ENCODE assay signal across 32 cellular contexts in the genomic region with DNA sequence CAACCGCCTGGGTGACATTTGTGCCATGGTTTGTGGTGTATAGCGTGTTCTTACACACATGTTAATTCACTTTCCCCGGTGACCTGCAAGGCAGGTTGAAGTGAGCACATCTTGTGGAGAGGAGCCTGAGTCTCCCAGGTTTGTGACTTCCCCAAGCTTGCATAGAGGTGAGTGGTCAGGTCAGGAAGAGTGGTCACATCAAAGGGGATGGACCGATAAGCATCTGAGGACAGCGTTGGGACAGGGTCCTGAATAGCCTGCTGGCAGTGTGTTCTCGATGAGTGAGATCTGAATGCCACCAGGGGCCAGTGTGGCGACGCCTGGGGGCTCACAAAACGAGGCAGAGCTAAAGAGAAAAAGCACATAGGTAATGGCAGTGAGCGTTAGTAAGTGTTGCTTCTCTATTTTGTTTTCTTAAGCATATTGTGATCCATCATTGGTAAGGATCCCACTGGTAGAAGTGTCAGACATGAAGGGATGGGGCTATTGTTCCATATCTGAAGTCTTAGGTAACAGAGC.
DNase-seq lines count a peak whose midpoint lies in the region; ATAC-seq and TF ChIP-seq lines count a peak whose summit lies in the region.
"Had no signal": no experiment of that assay in that cellular context is flagged by ENCODE, and none has a peak within 500 bp of the region (broad histone marks: within the 10 kb centered on the region; RNA-seq: fewer than 3 reads in every experiment).

No MANE protein-coding gene starts in this region.

- no peaks in the 10 kb centered on the region for H3K9me3 ChIP-seq in OCI-LY7 (ENCODE audit: low read length)
- H3K9me3 ChIP-seq: BE2C, HAP-1 had no signal

- H4K20me1 ChIP-seq in OCI-LY7 (ENCODE audit: insufficient read depth, low read length) = no peaks in the 10 kb centered on the region

- CTCF ChIA-PET in OCI-LY7 (lab: Charles Lee; ENCODE audit: unreplicated experiment) = interaction anchor here (1.5 kb wide), 1 partner anchor 19 kb away, joined by 5 read pairs; no protein-coding TSS in a partner anchor

- no peak overlapping the region for H3K4me2 ChIP-seq in OCI-LY7 (ENCODE audit: low read length)

- no peak for ATAC-seq in HG03439 (IDR thresholded peaks at IDR 0.05; ENCODE audit: unreplicated experiment)
- ATAC-seq: PC-3; stimulated activated effector memory CD8-positive, alpha-beta T cell treated with anti-CD3 and anti-CD28 coated beads, Interleukin-12 subunit alpha, Interleukin-12 subunit beta, amount 100 ng/mL, for 72 hours had no signal

- peak; percentile 6 for TF ChIP-seq CTCF in GM10266 (IDR thresholded peaks at IDR 0.05; ENCODE audit: control insufficient read depth, insufficient read depth, low read depth, missing control alignments)
- TF ChIP-seq CTCF in OCI-LY7 (conservative IDR thresholded peaks at IDR 0.05; ENCODE audit: low read length) = peak; percentile 63

- H3K27ac ChIP-seq in OCI-LY7 (ENCODE audit: low read depth, low read length, poor library complexity, severe bottlenecking) = no peak overlapping the region
- H3K27ac ChIP-seq: coronary artery, epithelial cell of prostate, SK-N-MC had no signal

- POLR2A ChIA-PET in OCI-LY7 (lab: Charles Lee) = interaction anchor here (0.6 kb wide), 2 partner anchors 27 to 143 kb away, joined by 3 to 4 read pairs; no protein-coding TSS in a partner anchor

- intact Hi-C loops in OCI-LY7 (cut with micrococcal nuclease; ENCODE audit: unreplicated experiment) = loop anchor here (1.0 to 10.0 kb wide), 2 partner anchors 133 to 289 kb away; no protein-coding TSS in a partner anchor

- BruUV-seq in OCI-LY7 (replicated peaks; lab: Mats Ljungman, UMichigan) = no TSS peak

- peaks cover 6% of the 10 kb centered on the region for H3K4me1 ChIP-seq in OCI-LY7 (ENCODE audit: insufficient read depth, low read length, poor library complexity, severe bottlenecking)
- H3K4me1 ChIP-seq: BE2C, HAP-1 had no signal

- no peak overlapping the region for H2AFZ ChIP-seq in OCI-LY7 (ENCODE audit: low read length)

- H3K36me3 ChIP-seq in H7 (replicated peaks; ENCODE audit: control insufficient read depth, insufficient read depth, low read length) = no peaks in the 10 kb centered on the region
- no peaks in the 10 kb centered on the region for H3K36me3 ChIP-seq in OCI-LY7 (ENCODE audit: insufficient read depth, low read length)
- H3K36me3 ChIP-seq: BE2C, HAP-1 had no signal

- no peaks in the 10 kb centered on the region for H3K27me3 ChIP-seq in H7 (ENCODE audit: control insufficient read depth, insufficient read depth, low read length)
- H3K27me3 ChIP-seq: BE2C had no signal

- DNase-seq in GM10266 (ENCODE audit: extremely low spot score) (no peak), H7 (peak; percentile 72), OCI-LY7 (ENCODE audit: low spot score) (peak; percentile 39), islet precursor cell (peak; percentile 49), T-helper 1 cell (no peak), LoVo (ENCODE audit: low spot score) (no peak)
- DNase-seq in stimulated activated CD4-positive, alpha-beta T cell treated with anti-CD3 and anti-CD28 coated beads, Interleukin-4, amount 100 ng/mL, for 1 hour = no peak
- DNase-seq: ACHN; activated CD4-positive, alpha-beta memory T cell treated with anti-CD3 and anti-CD28 coated beads, Interleukin-2, amount 10 ng/mL, durations not matched to agents 7 days and 5 days; activated CD4-positive, CD25-positive, alpha-beta regulatory T cell treated with anti-CD3 and anti-CD28 coated beads, Interleukin-2, amount 50 U/mL, for 72 hours; activated CD8-positive, alpha-beta memory T cell treated with anti-CD3 and anti-CD28 coated beads, Interleukin-2, amount 50 U/mL, for 4 hours; activated naive CD4-positive, alpha-beta T cell treated with Interleukin-2 at 50 U/mL for 16 hours; BE2C; CD8-positive, alpha-beta memory T cell; DMS 273 treated with DMSO at 0.1 percent for 48 hours; effector CD8-positive, alpha-beta T cell; EL; hypothalamus; midbrain; naive B cell; NCI-H1092; NCI-H1694; nucleus accumbens; PC-3; stimulated activated CD4-positive, alpha-beta T cell treated with anti-CD3 and anti-CD28 coated beads, Interleukin-15, amount 100 ng/mL, for 24 hours; trophoblast cell had no signal

- H3K4me3 ChIP-seq in H7 (ENCODE audit: insufficient read depth, low read depth, low read length) (no peak overlapping the region), OCI-LY7 (ENCODE audit: low read depth, low read length, poor library complexity, severe bottlenecking) (no peak overlapping the region)
- H3K4me3 ChIP-seq: coronary artery, HAP-1, SK-N-MC had no signal

- no peaks in the 10 kb centered on the region for H3K9me2 ChIP-seq in OCI-LY7 (ENCODE audit: insufficient read depth, low read length)

- no peaks in the 10 kb centered on the region for H3K79me2 ChIP-seq in OCI-LY7 (ENCODE audit: insufficient read depth, low read depth, low read length)

Comparison
In these comparisons a context has a peak if more than half of its experiments do, and no peak if none do; other contexts are left out.
1. DNase-seq: peak in H7 (single experiment), OCI-LY7 (single experiment) and islet precursor cell (single experiment); none in GM10266 (single experiment), T-helper 1 cell (0 of 5), LoVo (single experiment) and stimulated activated CD4-positive, alpha-beta T cell treated with anti-CD3 and anti-CD28 coated beads, Interleukin-4, amount 100 ng/mL, for 1 hour (single experiment).